12 cellular contexts compared by ENCODE assay signal in genomic region chr21:35615325-35615724, GRCh38.
"Had no signal": no experiment of that assay in that cellular context is flagged by ENCODE, and none has a peak within 500 bp of the region (broad histone marks: within the 10 kb centered on the region; RNA-seq: fewer than 3 reads in every experiment).

No MANE protein-coding gene starts in this region.

- DNase-seq: activated CD4-positive, alpha-beta T cell treated with anti-CD3 and anti-CD28 coated beads, Interleukin-2, amount 10 ng/mL, durations not matched to agents 7 days and 5 days; activated CD4-positive, CD25-positive, alpha-beta regulatory T cell; activated CD8-positive, alpha-beta memory T cell treated with anti-CD3 and anti-CD28 coated beads, Interleukin-2, amount 50 U/mL, for 48 hours; activated gamma-delta T cell treated with Interleukin-2 at 50 U/mL for 16 hours; activated naive CD8-positive, alpha-beta T cell treated with anti-CD3 and anti-CD28 coated beads for 36 hours; activated T-cell treated with anti-CD3 and anti-CD28 coated beads, Interleukin-2, amount 50 U/mL, for 72 hours; glutamatergic neuron; nephron progenitor cell; occipital lobe; psoas muscle; right lobe of liver had no signal

- H3K36me3 ChIP-seq: right lobe of liver had no signal

- H3K4me1 ChIP-seq: psoas muscle had no signal

- H3K27me3 ChIP-seq: right lobe of liver had no signal

- H3K4me3 ChIP-seq: coronary artery, psoas muscle, right lobe of liver had no signal

- H3K27ac ChIP-seq: coronary artery, psoas muscle, right lobe of liver had no signal

- H3K9me3 ChIP-seq: psoas muscle, right lobe of liver had no signal
